In the genomic region with DNA sequence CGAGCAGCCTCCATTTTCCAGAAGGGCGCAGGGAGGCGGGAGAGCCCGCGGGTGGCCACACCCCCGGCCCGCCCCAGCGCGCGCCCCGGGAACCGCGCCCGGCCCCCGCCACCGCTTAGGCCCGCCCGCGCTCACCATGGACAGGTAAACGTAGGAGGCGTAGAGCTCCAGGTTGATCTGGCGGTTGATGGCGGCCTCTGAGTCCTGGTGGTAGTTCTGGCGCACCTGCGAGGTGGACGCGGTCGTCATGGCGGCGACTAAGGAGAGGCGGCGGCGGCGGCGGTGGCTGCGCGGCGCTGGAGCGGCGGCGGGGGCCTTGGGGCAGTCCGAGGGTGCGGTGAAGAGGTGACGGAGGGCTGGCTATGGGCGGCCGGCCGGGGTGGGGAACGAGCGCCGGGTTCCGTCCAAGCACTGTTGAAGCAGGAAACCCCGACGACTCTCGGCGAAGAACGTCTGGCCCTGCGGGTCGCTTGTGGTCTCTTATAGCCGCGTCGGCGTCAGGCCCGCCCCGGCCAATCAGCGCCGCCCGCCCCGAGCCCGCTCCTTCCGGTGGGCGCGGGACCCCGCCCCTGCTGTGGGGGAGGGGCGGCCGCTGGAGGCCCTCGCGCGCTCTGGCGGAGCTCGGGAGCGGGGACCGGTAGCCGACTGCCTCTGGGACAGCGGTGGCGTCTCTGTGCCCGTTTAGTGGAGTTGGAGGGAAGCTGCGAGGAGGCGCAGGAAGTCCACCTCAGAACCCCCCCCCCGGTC, we compare ENCODE assay signal across 1 cellular context.
TF ChIP-seq lines count a peak whose summit lies in the region.

A gene (minus strand): TSS at position 458 of the 747 bp plus-strand sequence. CDS start 209 bp downstream, at position 249.

TF ChIP-seq in HepG2, 621 proteins besides CTCF, POLR2A, EP300 and RAD21 (continued from another document and continues in another):
- TF ChIP-seq, protein P1, sequence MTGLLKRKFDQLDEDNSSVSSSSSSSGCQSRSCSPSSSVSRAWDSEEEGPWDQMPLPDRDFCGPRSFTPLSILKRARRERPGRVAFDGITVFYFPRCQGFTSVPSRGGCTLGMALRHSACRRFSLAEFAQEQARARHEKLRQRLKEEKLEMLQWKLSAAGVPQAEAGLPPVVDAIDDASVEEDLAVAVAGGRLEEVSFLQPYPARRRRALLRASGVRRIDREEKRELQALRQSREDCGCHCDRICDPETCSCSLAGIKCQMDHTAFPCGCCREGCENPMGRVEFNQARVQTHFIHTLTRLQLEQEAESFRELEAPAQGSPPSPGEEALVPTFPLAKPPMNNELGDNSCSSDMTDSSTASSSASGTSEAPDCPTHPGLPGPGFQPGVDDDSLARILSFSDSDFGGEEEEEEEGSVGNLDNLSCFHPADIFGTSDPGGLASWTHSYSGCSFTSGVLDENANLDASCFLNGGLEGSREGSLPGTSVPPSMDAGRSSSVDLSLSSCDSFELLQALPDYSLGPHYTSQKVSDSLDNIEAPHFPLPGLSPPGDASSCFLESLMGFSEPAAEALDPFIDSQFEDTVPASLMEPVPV (CRISPR knock-in tag; IDR thresholded peaks at IDR 0.05) = peak; percentile 47
- TF ChIP-seq TARDBP (CRISPR knock-in tag; IDR thresholded peaks at IDR 0.05) (peak; percentile 78; the same call in 1 of the 2 replicates), MIER3 (CRISPR knock-in tag; IDR thresholded peaks at IDR 0.05; ENCODE audit: borderline replicate concordance) (no peak), MED13 (CRISPR knock-in tag; IDR thresholded peaks at IDR 0.05) (0 out of 2 replicates have a peak, but pooled peaks have one; percentile 27), ZNF713 (CRISPR knock-in tag; IDR thresholded peaks at IDR 0.05) (peak; percentile 92; the same call in 1 of the 2 replicates), RARG (CRISPR knock-in tag; IDR thresholded peaks at IDR 0.05; ENCODE audit: low read depth) (no peak), NFATC3 (CRISPR knock-in tag; IDR thresholded peaks at IDR 0.05) (no peak), U2AF2 (IDR thresholded peaks at IDR 0.05; ENCODE audit: low read depth, low read length) (no peak), ZNF263 (CRISPR knock-in tag; IDR thresholded peaks at IDR 0.05) (no peak), CHCHD3 (CRISPR knock-in tag; IDR thresholded peaks at IDR 0.05) (peak; percentile 89), FOSL1 (CRISPR knock-in tag; IDR thresholded peaks at IDR 0.05; ENCODE audit: borderline replicate concordance) (no peak), ZBTB8A (CRISPR knock-in tag; IDR thresholded peaks at IDR 0.05; ENCODE audit: borderline replicate concordance, low read depth) (no peak), YEATS2 (CRISPR knock-in tag; IDR thresholded peaks at IDR 0.05; ENCODE audit: borderline replicate concordance) (no peak), KAT2B (IDR thresholded peaks at IDR 0.05; ENCODE audit: borderline replicate concordance, low read depth, low read length) (no peak), MLLT10 (CRISPR knock-in tag; IDR thresholded peaks at IDR 0.05) (no peak), ARNT2 (CRISPR knock-in tag; IDR thresholded peaks at IDR 0.05; ENCODE audit: low read depth) (peak; percentile 80; the same call in 1 of the 2 replicates), KDM3A (CRISPR knock-in tag; IDR thresholded peaks at IDR 0.05; ENCODE audit: low read depth) (0 out of 2 replicates have a peak, but pooled peaks have one; percentile 22), HNRNPK (IDR thresholded peaks at IDR 0.05; ENCODE audit: low read depth, low read length, poor library complexity, severe bottlenecking) (no peak), ZNF337 (CRISPR knock-in tag; IDR thresholded peaks at IDR 0.05; ENCODE audit: borderline replicate concordance, low read depth) (no peak), MEIS1 (CRISPR knock-in tag; IDR thresholded peaks at IDR 0.05; ENCODE audit: borderline replicate concordance) (no peak), TCF7 (IDR thresholded peaks at IDR 0.05; ENCODE audit: low read depth) (no peak), TBX2 (CRISPR knock-in tag; IDR thresholded peaks at IDR 0.05; ENCODE audit: borderline replicate concordance) (peak; percentile 76), NFIC (IDR thresholded peaks at IDR 0.05; ENCODE audit: low read length) (no peak), PLRG1 (conservative IDR thresholded peaks at IDR 0.05) (no peak), ZNF878 (CRISPR knock-in tag; IDR thresholded peaks at IDR 0.05) (peak; percentile 77; the same call in 1 of the 2 replicates), ZNF484 (CRISPR knock-in tag; IDR thresholded peaks at IDR 0.05; ENCODE audit: borderline replicate concordance, low read depth) (no peak), MEF2D (CRISPR knock-in tag; IDR thresholded peaks at IDR 0.05) (no peak; the same call in 1 of the 2 replicates), ATM (IDR thresholded peaks at IDR 0.05; ENCODE audit: borderline replicate concordance) (no peak), FOXJ3 (CRISPR knock-in tag; IDR thresholded peaks at IDR 0.05; ENCODE audit: borderline replicate concordance) (no peak), ZBTB42 (CRISPR knock-in tag; IDR thresholded peaks at IDR 0.05) (peak; percentile 25; the same call in 1 of the 2 replicates), ARID2 (CRISPR knock-in tag; IDR thresholded peaks at IDR 0.05; ENCODE audit: borderline replicate concordance) (no peak; the same call in 1 of the 2 replicates)
- TF ChIP-seq, protein P2, sequence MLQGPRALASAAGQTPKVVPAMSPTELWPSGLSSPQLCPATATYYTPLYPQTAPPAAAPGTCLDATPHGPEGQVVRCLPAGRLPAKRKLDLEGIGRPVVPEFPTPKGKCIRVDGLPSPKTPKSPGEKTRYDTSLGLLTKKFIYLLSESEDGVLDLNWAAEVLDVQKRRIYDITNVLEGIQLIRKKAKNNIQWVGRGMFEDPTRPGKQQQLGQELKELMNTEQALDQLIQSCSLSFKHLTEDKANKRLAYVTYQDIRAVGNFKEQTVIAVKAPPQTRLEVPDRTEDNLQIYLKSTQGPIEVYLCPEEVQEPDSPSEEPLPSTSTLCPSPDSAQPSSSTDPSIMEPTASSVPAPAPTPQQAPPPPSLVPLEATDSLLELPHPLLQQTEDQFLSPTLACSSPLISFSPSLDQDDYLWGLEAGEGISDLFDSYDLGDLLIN (CRISPR knock-in tag; IDR thresholded peaks at IDR 0.05; ENCODE audit: borderline replicate concordance) = no peak
- TF ChIP-seq, protein P3, sequence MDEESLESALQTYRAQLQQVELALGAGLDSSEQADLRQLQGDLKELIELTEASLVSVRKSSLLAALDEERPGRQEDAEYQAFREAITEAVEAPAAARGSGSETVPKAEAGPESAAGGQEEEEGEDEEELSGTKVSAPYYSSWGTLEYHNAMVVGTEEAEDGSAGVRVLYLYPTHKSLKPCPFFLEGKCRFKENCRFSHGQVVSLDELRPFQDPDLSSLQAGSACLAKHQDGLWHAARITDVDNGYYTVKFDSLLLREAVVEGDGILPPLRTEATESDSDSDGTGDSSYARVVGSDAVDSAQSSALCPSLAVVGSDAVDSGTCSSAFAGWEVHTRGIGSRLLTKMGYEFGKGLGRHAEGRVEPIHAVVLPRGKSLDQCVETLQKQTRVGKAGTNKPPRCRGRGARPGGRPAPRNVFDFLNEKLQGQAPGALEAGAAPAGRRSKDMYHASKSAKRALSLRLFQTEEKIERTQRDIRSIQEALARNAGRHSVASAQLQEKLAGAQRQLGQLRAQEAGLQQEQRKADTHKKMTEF (CRISPR knock-in tag; IDR thresholded peaks at IDR 0.05) = peak; percentile 64; the same call in 1 of the 2 replicates
- TF ChIP-seq, protein P4, sequence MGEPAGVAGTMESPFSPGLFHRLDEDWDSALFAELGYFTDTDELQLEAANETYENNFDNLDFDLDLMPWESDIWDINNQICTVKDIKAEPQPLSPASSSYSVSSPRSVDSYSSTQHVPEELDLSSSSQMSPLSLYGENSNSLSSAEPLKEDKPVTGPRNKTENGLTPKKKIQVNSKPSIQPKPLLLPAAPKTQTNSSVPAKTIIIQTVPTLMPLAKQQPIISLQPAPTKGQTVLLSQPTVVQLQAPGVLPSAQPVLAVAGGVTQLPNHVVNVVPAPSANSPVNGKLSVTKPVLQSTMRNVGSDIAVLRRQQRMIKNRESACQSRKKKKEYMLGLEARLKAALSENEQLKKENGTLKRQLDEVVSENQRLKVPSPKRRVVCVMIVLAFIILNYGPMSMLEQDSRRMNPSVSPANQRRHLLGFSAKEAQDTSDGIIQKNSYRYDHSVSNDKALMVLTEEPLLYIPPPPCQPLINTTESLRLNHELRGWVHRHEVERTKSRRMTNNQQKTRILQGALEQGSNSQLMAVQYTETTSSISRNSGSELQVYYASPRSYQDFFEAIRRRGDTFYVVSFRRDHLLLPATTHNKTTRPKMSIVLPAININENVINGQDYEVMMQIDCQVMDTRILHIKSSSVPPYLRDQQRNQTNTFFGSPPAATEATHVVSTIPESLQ (CRISPR knock-in tag; conservative IDR thresholded peaks at IDR 0.05) = no peak
- TF ChIP-seq, protein P5, sequence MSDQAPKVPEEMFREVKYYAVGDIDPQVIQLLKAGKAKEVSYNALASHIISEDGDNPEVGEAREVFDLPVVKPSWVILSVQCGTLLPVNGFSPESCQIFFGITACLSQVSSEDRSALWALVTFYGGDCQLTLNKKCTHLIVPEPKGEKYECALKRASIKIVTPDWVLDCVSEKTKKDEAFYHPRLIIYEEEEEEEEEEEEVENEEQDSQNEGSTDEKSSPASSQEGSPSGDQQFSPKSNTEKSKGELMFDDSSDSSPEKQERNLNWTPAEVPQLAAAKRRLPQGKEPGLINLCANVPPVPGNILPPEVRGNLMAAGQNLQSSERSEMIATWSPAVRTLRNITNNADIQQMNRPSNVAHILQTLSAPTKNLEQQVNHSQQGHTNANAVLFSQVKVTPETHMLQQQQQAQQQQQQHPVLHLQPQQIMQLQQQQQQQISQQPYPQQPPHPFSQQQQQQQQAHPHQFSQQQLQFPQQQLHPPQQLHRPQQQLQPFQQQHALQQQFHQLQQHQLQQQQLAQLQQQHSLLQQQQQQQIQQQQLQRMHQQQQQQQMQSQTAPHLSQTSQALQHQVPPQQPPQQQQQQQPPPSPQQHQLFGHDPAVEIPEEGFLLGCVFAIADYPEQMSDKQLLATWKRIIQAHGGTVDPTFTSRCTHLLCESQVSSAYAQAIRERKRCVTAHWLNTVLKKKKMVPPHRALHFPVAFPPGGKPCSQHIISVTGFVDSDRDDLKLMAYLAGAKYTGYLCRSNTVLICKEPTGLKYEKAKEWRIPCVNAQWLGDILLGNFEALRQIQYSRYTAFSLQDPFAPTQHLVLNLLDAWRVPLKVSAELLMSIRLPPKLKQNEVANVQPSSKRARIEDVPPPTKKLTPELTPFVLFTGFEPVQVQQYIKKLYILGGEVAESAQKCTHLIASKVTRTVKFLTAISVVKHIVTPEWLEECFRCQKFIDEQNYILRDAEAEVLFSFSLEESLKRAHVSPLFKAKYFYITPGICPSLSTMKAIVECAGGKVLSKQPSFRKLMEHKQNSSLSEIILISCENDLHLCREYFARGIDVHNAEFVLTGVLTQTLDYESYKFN (CRISPR knock-in tag; conservative IDR thresholded peaks at IDR 0.05) = peak; percentile 62; the same call in 1 of the 2 replicates
- TF ChIP-seq, protein P6, sequence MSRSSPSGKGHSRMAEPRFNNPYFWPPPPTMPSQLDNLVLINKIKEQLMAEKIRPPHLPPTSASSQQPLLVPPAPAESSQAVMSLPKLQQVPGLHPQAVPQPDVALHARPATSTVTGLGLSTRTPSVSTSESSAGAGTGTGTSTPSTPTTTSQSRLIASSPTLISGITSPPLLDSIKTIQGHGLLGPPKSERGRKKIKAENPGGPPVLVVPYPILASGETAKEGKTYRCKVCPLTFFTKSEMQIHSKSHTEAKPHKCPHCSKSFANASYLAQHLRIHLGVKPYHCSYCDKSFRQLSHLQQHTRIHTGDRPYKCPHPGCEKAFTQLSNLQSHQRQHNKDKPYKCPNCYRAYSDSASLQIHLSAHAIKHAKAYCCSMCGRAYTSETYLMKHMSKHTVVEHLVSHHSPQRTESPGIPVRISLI (CRISPR knock-in tag; IDR thresholded peaks at IDR 0.05; ENCODE audit: borderline replicate concordance) = no peak; the same call in 1 of the 2 replicates
- TF ChIP-seq, protein P7, sequence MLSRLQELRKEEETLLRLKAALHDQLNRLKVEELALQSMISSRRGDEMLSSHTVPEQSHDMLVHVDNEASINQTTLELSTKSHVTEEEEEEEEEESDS (CRISPR knock-in tag; IDR thresholded peaks at IDR 0.05; ENCODE audit: borderline replicate concordance) = no peak
- TF ChIP-seq, protein P8, sequence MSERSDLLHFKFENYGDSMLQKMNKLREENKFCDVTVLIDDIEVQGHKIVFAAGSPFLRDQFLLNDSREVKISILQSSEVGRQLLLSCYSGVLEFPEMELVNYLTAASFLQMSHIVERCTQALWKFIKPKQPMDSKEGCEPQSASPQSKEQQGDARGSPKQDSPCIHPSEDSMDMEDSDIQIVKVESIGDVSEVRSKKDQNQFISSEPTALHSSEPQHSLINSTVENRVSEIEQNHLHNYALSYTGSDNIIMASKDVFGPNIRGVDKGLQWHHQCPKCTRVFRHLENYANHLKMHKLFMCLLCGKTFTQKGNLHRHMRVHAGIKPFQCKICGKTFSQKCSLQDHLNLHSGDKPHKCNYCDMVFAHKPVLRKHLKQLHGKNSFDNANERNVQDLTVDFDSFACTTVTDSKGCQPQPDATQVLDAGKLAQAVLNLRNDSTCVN (CRISPR knock-in tag; IDR thresholded peaks at IDR 0.05; ENCODE audit: borderline replicate concordance) = no peak
- TF ChIP-seq, protein P9, sequence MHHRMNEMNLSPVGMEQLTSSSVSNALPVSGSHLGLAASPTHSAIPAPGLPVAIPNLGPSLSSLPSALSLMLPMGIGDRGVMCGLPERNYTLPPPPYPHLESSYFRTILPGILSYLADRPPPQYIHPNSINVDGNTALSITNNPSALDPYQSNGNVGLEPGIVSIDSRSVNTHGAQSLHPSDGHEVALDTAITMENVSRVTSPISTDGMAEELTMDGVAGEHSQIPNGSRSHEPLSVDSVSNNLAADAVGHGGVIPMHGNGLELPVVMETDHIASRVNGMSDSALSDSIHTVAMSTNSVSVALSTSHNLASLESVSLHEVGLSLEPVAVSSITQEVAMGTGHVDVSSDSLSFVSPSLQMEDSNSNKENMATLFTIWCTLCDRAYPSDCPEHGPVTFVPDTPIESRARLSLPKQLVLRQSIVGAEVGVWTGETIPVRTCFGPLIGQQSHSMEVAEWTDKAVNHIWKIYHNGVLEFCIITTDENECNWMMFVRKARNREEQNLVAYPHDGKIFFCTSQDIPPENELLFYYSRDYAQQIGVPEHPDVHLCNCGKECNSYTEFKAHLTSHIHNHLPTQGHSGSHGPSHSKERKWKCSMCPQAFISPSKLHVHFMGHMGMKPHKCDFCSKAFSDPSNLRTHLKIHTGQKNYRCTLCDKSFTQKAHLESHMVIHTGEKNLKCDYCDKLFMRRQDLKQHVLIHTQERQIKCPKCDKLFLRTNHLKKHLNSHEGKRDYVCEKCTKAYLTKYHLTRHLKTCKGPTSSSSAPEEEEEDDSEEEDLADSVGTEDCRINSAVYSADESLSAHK (CRISPR knock-in tag; IDR thresholded peaks at IDR 0.05; ENCODE audit: borderline replicate concordance) = no peak
- TF ChIP-seq, protein P10, sequence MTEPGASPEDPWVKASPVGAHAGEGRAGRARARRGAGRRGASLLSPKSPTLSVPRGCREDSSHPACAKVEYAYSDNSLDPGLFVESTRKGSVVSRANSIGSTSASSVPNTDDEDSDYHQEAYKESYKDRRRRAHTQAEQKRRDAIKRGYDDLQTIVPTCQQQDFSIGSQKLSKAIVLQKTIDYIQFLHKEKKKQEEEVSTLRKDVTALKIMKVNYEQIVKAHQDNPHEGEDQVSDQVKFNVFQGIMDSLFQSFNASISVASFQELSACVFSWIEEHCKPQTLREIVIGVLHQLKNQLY (CRISPR knock-in tag; IDR thresholded peaks at IDR 0.05) = no peak; the same call in 1 of the 2 replicates
- TF ChIP-seq, protein P11, sequence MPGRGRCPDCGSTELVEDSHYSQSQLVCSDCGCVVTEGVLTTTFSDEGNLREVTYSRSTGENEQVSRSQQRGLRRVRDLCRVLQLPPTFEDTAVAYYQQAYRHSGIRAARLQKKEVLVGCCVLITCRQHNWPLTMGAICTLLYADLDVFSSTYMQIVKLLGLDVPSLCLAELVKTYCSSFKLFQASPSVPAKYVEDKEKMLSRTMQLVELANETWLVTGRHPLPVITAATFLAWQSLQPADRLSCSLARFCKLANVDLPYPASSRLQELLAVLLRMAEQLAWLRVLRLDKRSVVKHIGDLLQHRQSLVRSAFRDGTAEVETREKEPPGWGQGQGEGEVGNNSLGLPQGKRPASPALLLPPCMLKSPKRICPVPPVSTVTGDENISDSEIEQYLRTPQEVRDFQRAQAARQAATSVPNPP (CRISPR knock-in tag; IDR thresholded peaks at IDR 0.05) = peak; percentile 67; the same call in 1 of the 2 replicates
